In genomic region chr16:2883027-2883846, GRCh38 we compare ENCODE assay signal across 8 cellular contexts. TPM values are rescaled to one million over a fixed set of nuclear protein-coding genes. Genes with fewer than 3 reads are reported as not detected.
A peak's percentile ranks its signal among the peaks of the same experiment; 100 is the strongest.
DNase-seq lines count a peak whose midpoint lies in the region; ATAC-seq and TF ChIP-seq lines count a peak whose summit lies in the region.

TSS of gene FLYWCH2 (plus strand) at chr16:2883215. CDS start at chr16:2896450, 13,235 bp downstream.

- CTCF ChIA-PET in PC-9 (lab: Charles Lee), result interaction anchor here (0.5 to 1.2 kb wide), 10 partner anchors 10 to 293 kb away, joined by 3 to 12 read pairs (median 4); no protein-coding TSS in a partner anchor

- H3K79me2 ChIP-seq in PC-9 (ENCODE audit: low read depth), result peaks cover 13% of the 10 kb centered on the region

- TSS peak; percentile 35 for BruUV-seq in PC-9 (replicated peaks; lab: Mats Ljungman, UMichigan)

- H3K36me3 ChIP-seq in PC-9 (ENCODE audit: low read depth) (no peaks in the 10 kb centered on the region), mucosa of rectum (ENCODE audit: control insufficient read depth in 2 of 2, insufficient read depth in 2 of 2, low read length in 2 of 2) (no peaks in the 10 kb centered on the region)

- H3K27ac ChIP-seq in PC-9, result no peak within 1 kb of the TSS
- peak within 1 kb of the TSS; percentile 96 to 97 for H3K27ac ChIP-seq in mucosa of rectum (ENCODE audit: low read depth in 2 of 2, low read length in 2 of 2)

- peak; percentile 53 for ATAC-seq in GM21619 (IDR thresholded peaks at IDR 0.05; ENCODE audit: unreplicated experiment)

- POLR2A ChIA-PET in PC-9 (lab: Charles Lee; ENCODE audit: unreplicated experiment), result interaction anchor here (0.5 to 1.6 kb wide), 12 partner anchors 10 to 332 kb away, joined by 3 to 23 read pairs (median 9); partner anchors contain the start of genes FLYWCH1 and KCTD5

- peak within 1 kb of the TSS; percentile 86 to 93 for H3K9ac ChIP-seq in mucosa of rectum (ENCODE audit: low read depth in 1 of 2, low read length in 2 of 2)

- DNase-seq in DMS153 (lab: John Stamatoyannopoulos, UW) (peak; percentile 93), PC-9 (peak; percentile 88 to 100), epithelial cell of proximal tubule (ENCODE audit: low read depth) (peak; percentile 51)
- peak; percentile 90 for DNase-seq in Jurkat, Clone E6-1 (ENCODE audit: low read depth, low spot score)
- DNase-seq in activated T-cell treated with anti-CD3 and anti-CD28 coated beads, Interleukin-2, amount 50 U/mL, for 1 hour, result peak; percentile 100
- DNase-seq in stimulated activated CD8-positive, alpha-beta memory T cell treated with anti-CD3 and anti-CD28 coated beads, Interleukin-4, amount 100 ng/mL, for 48 hours, result peak; percentile 100

- intact Hi-C loops in PC-9 (cut with micrococcal nuclease; ENCODE audit: unreplicated experiment), result loop anchor here (1.0 to 10.0 kb wide), 2 partner anchors 21 to 82 kb away; partner anchors contain the start of genes KREMEN2 and PAQR4

- no peaks in the 10 kb centered on the region for H3K27me3 ChIP-seq in PC-9 (ENCODE audit: insufficient read depth, low read depth)
- H3K27me3 ChIP-seq in mucosa of rectum (ENCODE audit: control insufficient read depth in 2 of 2, insufficient read depth in 2 of 2, low read length in 2 of 2), result no peaks in the 10 kb centered on the region

- no peaks in the 10 kb centered on the region for H4K20me1 ChIP-seq in PC-9 (ENCODE audit: insufficient read depth)

- H3K9me3 ChIP-seq in PC-9 (ENCODE audit: insufficient read depth, low read depth) (no peaks in the 10 kb centered on the region), mucosa of rectum (ENCODE audit: control insufficient read depth in 2 of 2, low read length in 2 of 2) (no peaks in the 10 kb centered on the region)

- H3K4me3 ChIP-seq in Jurkat, Clone E6-1 (ENCODE audit: low read length), result peak within 1 kb of the TSS; percentile 78
- H3K4me3 ChIP-seq in PC-9, result peak within 1 kb of the TSS; percentile 95
- peak within 1 kb of the TSS; percentile 96 for H3K4me3 ChIP-seq in epithelial cell of proximal tubule (ENCODE audit: low read depth, low read length)
- peak within 1 kb of the TSS; percentile 90 to 94 for H3K4me3 ChIP-seq in mucosa of rectum (ENCODE audit: low read length in 2 of 2)

- H3K4me2 ChIP-seq in PC-9, result peak within 1 kb of the TSS; percentile 98

- H3K4me1 ChIP-seq in PC-9 (replicated peaks; ENCODE audit: insufficient read depth) (peaks cover 5% of the 10 kb centered on the region; the same call in 1 of the 2 replicates), mucosa of rectum (ENCODE audit: control insufficient read depth in 2 of 2, insufficient read depth in 2 of 2, low read length in 2 of 2) (peaks cover 6 to 12% of the 10 kb centered on the region in 2 donors)

- H2AFZ ChIP-seq in PC-9, result peak within 1 kb of the TSS; percentile 95

- TF ChIP-seq CTCF in PC-9 (conservative IDR thresholded peaks at IDR 0.05) (no peak), epithelial cell of proximal tubule (conservative IDR thresholded peaks at IDR 0.05; ENCODE audit: low read depth, low read length) (no peak)

- H3F3A ChIP-seq in PC-9 (ENCODE audit: insufficient read depth, low read depth), result peaks cover 19% of the 10 kb centered on the region

- no peaks in the 10 kb centered on the region for H3K9me2 ChIP-seq in PC-9 (ENCODE audit: insufficient read depth)

RNA-seq across cellular contexts. Expression of gene FLYWCH2, which starts in this region (rescaled TPM):
- 37.7 TPM for polyA plus RNA-seq in Jurkat, Clone E6-1 (2012; ENCODE audit: insufficient read depth, insufficient read length)
- total RNA-seq in PC-9 (2021), result 41.5 and 50.1 TPM in 2 replicates
- 49.6 and 55.5 TPM in 2 replicates for total RNA-seq in epithelial cell of proximal tubule
